ENCODE assay signal across 14 cellular contexts in the genomic region with DNA sequence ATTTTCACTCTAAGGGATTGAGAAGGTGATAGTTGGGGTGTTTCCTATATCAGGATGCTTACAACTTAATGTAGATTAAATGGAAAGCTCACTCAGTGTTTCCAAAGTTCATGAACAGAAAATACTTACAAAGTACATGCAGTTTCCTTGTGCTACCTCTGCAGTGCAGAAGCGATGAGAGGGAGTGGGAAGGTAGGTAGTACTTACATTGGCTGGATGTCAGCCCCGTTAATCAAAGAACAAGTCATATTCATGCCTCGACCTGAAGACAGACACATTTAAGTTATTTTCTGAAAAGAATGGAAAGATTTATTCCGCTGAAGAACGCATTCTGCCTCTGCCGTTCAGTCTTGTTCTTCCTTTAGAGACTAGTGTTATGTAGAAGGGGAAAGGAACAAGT.
DNase-seq lines count a peak whose midpoint lies in the region; ATAC-seq and TF ChIP-seq lines count a peak whose summit lies in the region.
"Had no signal": no experiment of that assay in that cellular context is flagged by ENCODE, and none has a peak within 500 bp of the region (broad histone marks: within the 10 kb centered on the region; RNA-seq: fewer than 3 reads in every experiment).

No MANE protein-coding gene starts in this region.

- DNase-seq in activated CD4-positive, alpha-beta T cell treated with anti-CD3 and anti-CD28 coated beads for 36 hours = no peak
- DNase-seq in activated CD4-positive, alpha-beta T cell treated with anti-CD3 and anti-CD28 coated beads for 1 hour = no peak
- no peak for DNase-seq in natural killer cell
- DNase-seq in natural killer cell treated with Interleukin-12 subunit alpha and Interleukin-12 subunit beta and Interleukin-15 and Interleukin-18, amount 100 ng/mL, for 72 hours (ENCODE audit: low spot score) = no peak
- peak; percentile 48 for DNase-seq in epithelial cell of esophagus (ENCODE audit: low read depth)
- DNase-seq in stimulated activated naive B cell treated with anti-CD40 and anti-IgM and Interleukin-4, amounts not matched to agents 10 μg/mL and 1 μg/mL and 100 μg/mL, for 72 hours = no peak
- DNase-seq in DMS79 treated with DMSO at 0.1 percent for 48 hours (lab: John Stamatoyannopoulos, UW) = no peak
- no peak for DNase-seq in DMS153 treated with DMSO at 0.1 percent for 48 hours (lab: John Stamatoyannopoulos, UW; ENCODE audit: unreplicated experiment)
- DNase-seq: KG1, NCI-H1417 treated with DMSO at 0.1 percent for 48 hours, NCI-H187 treated with DMSO at 0.1 percent for 48 hours, NCI-H226, NCI-H524, SHP77 treated with DMSO at 0.1 percent for 48 hours had no signal

- TF ChIP-seq CTCF in natural killer cell (IDR thresholded peaks at IDR 0.05) (no peak), epithelial cell of esophagus (IDR thresholded peaks at IDR 0.05; ENCODE audit: insufficient read depth, low read depth, low read length, missing control alignments) (peak; percentile 8)

- no peak overlapping the region for H3K27ac Mint-ChIP-seq in activated CD4-positive, alpha-beta T cell treated with anti-CD3 and anti-CD28 coated beads for 36 hours
- H3K27ac Mint-ChIP-seq in natural killer cell = peak overlapping the region; percentile 1 to 6
- H3K27ac Mint-ChIP-seq in natural killer cell treated with Interleukin-12 subunit alpha and Interleukin-12 subunit beta and Interleukin-15 and Interleukin-18, amount 100 ng/mL, for 72 hours = peak overlapping the region in 1 of 2 donors; percentile 34
- H3K27ac Mint-ChIP-seq in stimulated activated naive B cell treated with anti-CD40 and anti-IgM and Interleukin-4, amounts not matched to agents 10 μg/mL and 1 μg/mL and 100 μg/mL, for 72 hours = peak overlapping the region; percentile 60

- peak; percentile 19 for ATAC-seq in activated CD4-positive, alpha-beta T cell treated with anti-CD3 and anti-CD28 coated beads for 36 hours
- ATAC-seq in natural killer cell = no peak
- ATAC-seq in natural killer cell treated with Interleukin-12 subunit alpha and Interleukin-12 subunit beta and Interleukin-15 and Interleukin-18, amount 100 ng/mL, for 72 hours = no peak
- ATAC-seq in stimulated activated naive B cell treated with anti-CD40 and anti-IgM and Interleukin-4, amounts not matched to agents 10 μg/mL and 1 μg/mL and 100 μg/mL, for 72 hours (replicated peaks) = no peak

- H3K4me3 ChIP-seq in epithelial cell of esophagus (ENCODE audit: low read length) = no peak overlapping the region

- intact Hi-C loops in activated CD4-positive, alpha-beta T cell treated with anti-CD3 and anti-CD28 coated beads for 36 hours (cut with DNase I, micrococcal nuclease) = no loop called here
- intact Hi-C loops in natural killer cell (cut with micrococcal nuclease) = no loop called here

- no peaks in the 10 kb centered on the region for H3K9me3 Mint-ChIP-seq in activated CD4-positive, alpha-beta T cell treated with anti-CD3 and anti-CD28 coated beads for 36 hours (ENCODE audit: low read depth)
- H3K9me3 Mint-ChIP-seq in natural killer cell = no peaks in the 10 kb centered on the region
- H3K9me3 Mint-ChIP-seq in natural killer cell treated with Interleukin-12 subunit alpha and Interleukin-12 subunit beta and Interleukin-15 and Interleukin-18, amount 100 ng/mL, for 72 hours = no peaks in the 10 kb centered on the region
- no peaks in the 10 kb centered on the region for H3K9me3 Mint-ChIP-seq in stimulated activated naive B cell treated with anti-CD40 and anti-IgM and Interleukin-4, amounts not matched to agents 10 μg/mL and 1 μg/mL and 100 μg/mL, for 72 hours

- H3K4me3 Mint-ChIP-seq in activated CD4-positive, alpha-beta T cell treated with anti-CD3 and anti-CD28 coated beads for 36 hours = no peak overlapping the region
- H3K4me3 Mint-ChIP-seq in natural killer cell = no peak overlapping the region
- no peak overlapping the region for H3K4me3 Mint-ChIP-seq in natural killer cell treated with Interleukin-12 subunit alpha and Interleukin-12 subunit beta and Interleukin-15 and Interleukin-18, amount 100 ng/mL, for 72 hours
- no peak overlapping the region for H3K4me3 Mint-ChIP-seq in stimulated activated naive B cell treated with anti-CD40 and anti-IgM and Interleukin-4, amounts not matched to agents 10 μg/mL and 1 μg/mL and 100 μg/mL, for 72 hours

- POLR2A ChIA-PET in activated CD4-positive, alpha-beta T cell treated with anti-CD3 and anti-CD28 coated beads for 36 hours (lab: Charles Lee) = no interaction called here

- CTCF ChIA-PET in activated CD4-positive, alpha-beta T cell treated with anti-CD3 and anti-CD28 coated beads for 36 hours (lab: Charles Lee) = no interaction called here

- peaks cover 7% of the 10 kb centered on the region for H3K4me1 Mint-ChIP-seq in activated CD4-positive, alpha-beta T cell treated with anti-CD3 and anti-CD28 coated beads for 36 hours
- H3K4me1 Mint-ChIP-seq in natural killer cell = peaks cover 17 to 25% of the 10 kb centered on the region in 2 donors
- peaks cover 10% of the 10 kb centered on the region in 2 donors for H3K4me1 Mint-ChIP-seq in natural killer cell treated with Interleukin-12 subunit alpha and Interleukin-12 subunit beta and Interleukin-15 and Interleukin-18, amount 100 ng/mL, for 72 hours (ENCODE audit: low read depth in 2 of 2)
- peaks cover 0 to 1% of the 10 kb centered on the region in 2 donors for H3K4me1 Mint-ChIP-seq in stimulated activated naive B cell treated with anti-CD40 and anti-IgM and Interleukin-4, amounts not matched to agents 10 μg/mL and 1 μg/mL and 100 μg/mL, for 72 hours

- H3K36me3 Mint-ChIP-seq in activated CD4-positive, alpha-beta T cell treated with anti-CD3 and anti-CD28 coated beads for 36 hours (ENCODE audit: low read depth) = no peaks in the 10 kb centered on the region
- H3K36me3 Mint-ChIP-seq in natural killer cell = no peaks in the 10 kb centered on the region
- no peaks in the 10 kb centered on the region for H3K36me3 Mint-ChIP-seq in natural killer cell treated with Interleukin-12 subunit alpha and Interleukin-12 subunit beta and Interleukin-15 and Interleukin-18, amount 100 ng/mL, for 72 hours
- H3K36me3 Mint-ChIP-seq in stimulated activated naive B cell treated with anti-CD40 and anti-IgM and Interleukin-4, amounts not matched to agents 10 μg/mL and 1 μg/mL and 100 μg/mL, for 72 hours = peaks cover under 1 to 6% of the 10 kb centered on the region in 2 donors

- no peaks in the 10 kb centered on the region for H3K27me3 Mint-ChIP-seq in activated CD4-positive, alpha-beta T cell treated with anti-CD3 and anti-CD28 coated beads for 36 hours
- H3K27me3 Mint-ChIP-seq in natural killer cell (ENCODE audit: low read depth in 2 of 2) = no peaks in the 10 kb centered on the region
- H3K27me3 Mint-ChIP-seq in natural killer cell treated with Interleukin-12 subunit alpha and Interleukin-12 subunit beta and Interleukin-15 and Interleukin-18, amount 100 ng/mL, for 72 hours = no peaks in the 10 kb centered on the region
- no peaks in the 10 kb centered on the region for H3K27me3 Mint-ChIP-seq in stimulated activated naive B cell treated with anti-CD40 and anti-IgM and Interleukin-4, amounts not matched to agents 10 μg/mL and 1 μg/mL and 100 μg/mL, for 72 hours
